38 cellular contexts compared by ENCODE assay signal in the genomic region with DNA sequence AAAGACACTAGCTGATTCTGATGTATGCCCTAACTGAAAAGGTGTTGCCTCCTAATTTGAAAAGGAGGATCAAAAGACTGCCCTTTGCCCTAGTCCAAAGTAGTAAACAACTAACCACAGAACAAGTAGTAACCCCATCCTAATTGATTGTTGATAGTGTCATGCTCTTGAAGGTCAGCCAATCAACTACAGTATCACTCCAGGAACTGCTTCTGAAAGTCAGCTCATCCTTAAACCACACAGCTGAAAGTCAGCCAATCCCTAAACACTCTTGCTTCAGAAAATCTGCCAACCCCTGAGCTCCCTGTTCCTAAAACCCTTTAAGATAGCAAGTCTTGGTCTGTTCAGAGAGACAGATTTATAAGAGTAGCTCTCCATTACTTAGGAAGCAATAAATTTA. TPM values are rescaled to one million over a fixed set of nuclear protein-coding genes. Genes with fewer than 3 reads are reported as not detected.
"Had no signal": no experiment of that assay in that cellular context is flagged by ENCODE, and none has a peak within 500 bp of the region (broad histone marks: within the 10 kb centered on the region; RNA-seq: fewer than 3 reads in every experiment).

No MANE protein-coding gene starts in this region.

- H3K27ac Mint-ChIP-seq: activated B cell treated with CpG ODN at 0.5 μM for 24 hours; activated CD4-positive, alpha-beta memory T cell treated with anti-CD3 and anti-CD28 coated beads for 36 hours; activated CD4-positive, alpha-beta T cell treated with anti-CD3 and anti-CD28 coated beads for 36 hours; activated CD8-positive, alpha-beta T cell treated with anti-CD3 and anti-CD28 coated beads for 36 hours; activated naive CD4-positive, alpha-beta T cell treated with anti-CD3 and anti-CD28 coated beads for 36 hours; activated naive CD4-positive, alpha-beta T cell treated with anti-CD3 and anti-CD28 coated beads, Interleukin-2, amount 50 U/mL, for 72 hours; activated naive CD8-positive, alpha-beta T cell treated with anti-CD3 and anti-CD28 coated beads for 36 hours; activated T-cell treated with anti-CD3 and anti-CD28 coated beads, Interleukin-2, amount 50 U/mL, for 72 hours; activated T-helper 1 cell treated with anti-CD3 and anti-CD28 coated beads, Interleukin-12 subunit alpha, Interleukin-12 subunit beta, Interleukin-2, Interleukin-4 antibody, amounts not matched to agents 30 ng/mL and 10 ng/mL and 1 ng/mL, durations not matched to agents 14 hours and 24 hours and 36 hours; activated T-helper 17 cell treated with anti-CD3 and anti-CD28 coated beads, Interleukin-2, amount 50 U/mL, for 72 hours; T-helper 1 cell treated with Interleukin-12 subunit alpha and Interleukin-12 subunit beta and Interleukin-4 antibody, amounts not matched to agents 30 μg/mL and 1 μg/mL, for 36 hours; T-helper 2 cell treated with Interferon-gamma antibody and Interleukin-4, amounts not matched to agents 5 μg/mL and 100 μg/mL, for 36 hours had no signal

- H3K4me1 Mint-ChIP-seq: activated B cell treated with CpG ODN at 0.5 μM for 24 hours; activated CD4-positive, alpha-beta T cell treated with anti-CD3 and anti-CD28 coated beads for 36 hours; activated T-helper 17 cell treated with anti-CD3 and anti-CD28 coated beads, Interleukin-2, amount 50 U/mL, for 72 hours had no signal

- H3K27me3 ChIP-seq: adrenal gland, body of pancreas, brain microvascular endothelial cell, breast epithelium had no signal

- H3K36me3 ChIP-seq: adrenal gland, brain microvascular endothelial cell, breast epithelium had no signal

- H3K27ac ChIP-seq: adrenal gland, body of pancreas, brain microvascular endothelial cell, breast epithelium, VCaP had no signal

- H3K9me3 Mint-ChIP-seq: activated B cell treated with CpG ODN at 0.5 μM for 24 hours; activated CD4-positive, alpha-beta memory T cell treated with anti-CD3 and anti-CD28 coated beads for 36 hours; activated CD8-positive, alpha-beta T cell treated with anti-CD3 and anti-CD28 coated beads for 36 hours; activated naive CD4-positive, alpha-beta T cell treated with anti-CD3 and anti-CD28 coated beads for 36 hours; activated naive CD4-positive, alpha-beta T cell treated with anti-CD3 and anti-CD28 coated beads, Interleukin-2, amount 50 U/mL, for 72 hours; activated naive CD8-positive, alpha-beta T cell treated with anti-CD3 and anti-CD28 coated beads for 36 hours; activated T-cell treated with anti-CD3 and anti-CD28 coated beads, Interleukin-2, amount 50 U/mL, for 4 hours; activated T-cell treated with anti-CD3 and anti-CD28 coated beads, Interleukin-2, amount 50 U/mL, for 72 hours; activated T-helper 1 cell treated with anti-CD3 and anti-CD28 coated beads, Interleukin-12 subunit alpha, Interleukin-12 subunit beta, Interleukin-2, Interleukin-4 antibody, amounts not matched to agents 30 ng/mL and 10 ng/mL and 1 ng/mL, durations not matched to agents 14 hours and 24 hours and 36 hours; activated T-helper 17 cell treated with anti-CD3 and anti-CD28 coated beads, Interleukin-2, amount 50 U/mL, for 72 hours; T-helper 1 cell treated with Interleukin-12 subunit alpha and Interleukin-12 subunit beta and Interleukin-4 antibody, amounts not matched to agents 30 μg/mL and 1 μg/mL, for 36 hours; T-helper 2 cell treated with Interferon-gamma antibody and Interleukin-4, amounts not matched to agents 5 μg/mL and 100 μg/mL, for 36 hours had no signal

- H3K36me3 Mint-ChIP-seq: activated CD4-positive, alpha-beta memory T cell treated with anti-CD3 and anti-CD28 coated beads for 36 hours; activated naive CD4-positive, alpha-beta T cell treated with anti-CD3 and anti-CD28 coated beads, Interleukin-2, amount 50 U/mL, for 72 hours had no signal

- H3K9me3 ChIP-seq: adrenal gland, body of pancreas, breast epithelium had no signal

- H3K4me3 Mint-ChIP-seq: activated B cell treated with CpG ODN at 0.5 μM for 24 hours; activated CD4-positive, alpha-beta memory T cell treated with anti-CD3 and anti-CD28 coated beads for 36 hours; activated CD4-positive, alpha-beta T cell treated with anti-CD3 and anti-CD28 coated beads for 36 hours; activated CD8-positive, alpha-beta T cell treated with anti-CD3 and anti-CD28 coated beads for 36 hours; activated naive CD4-positive, alpha-beta T cell treated with anti-CD3 and anti-CD28 coated beads for 36 hours; activated naive CD8-positive, alpha-beta T cell treated with anti-CD3 and anti-CD28 coated beads for 36 hours; activated T-cell treated with anti-CD3 and anti-CD28 coated beads, Interleukin-2, amount 50 U/mL, for 4 hours; activated T-cell treated with anti-CD3 and anti-CD28 coated beads, Interleukin-2, amount 50 U/mL, for 72 hours; activated T-helper 1 cell treated with anti-CD3 and anti-CD28 coated beads, Interleukin-12 subunit alpha, Interleukin-12 subunit beta, Interleukin-2, Interleukin-4 antibody, amounts not matched to agents 30 ng/mL and 10 ng/mL and 1 ng/mL, durations not matched to agents 14 hours and 24 hours and 36 hours; activated T-helper 17 cell treated with anti-CD3 and anti-CD28 coated beads, Interleukin-2, amount 50 U/mL, for 72 hours; T-helper 1 cell treated with Interleukin-12 subunit alpha and Interleukin-12 subunit beta and Interleukin-4 antibody, amounts not matched to agents 30 μg/mL and 1 μg/mL, for 36 hours; T-helper 2 cell treated with Interferon-gamma antibody and Interleukin-4, amounts not matched to agents 5 μg/mL and 100 μg/mL, for 36 hours had no signal

- ATAC-seq: activated CD4-positive, alpha-beta T cell treated with anti-CD3 and anti-CD28 coated beads for 36 hours; activated CD8-positive, alpha-beta T cell treated with anti-CD3 and anti-CD28 coated beads for 36 hours; activated naive CD4-positive, alpha-beta T cell treated with anti-CD3 and anti-CD28 coated beads, Interleukin-2, amount 50 U/mL, for 72 hours; activated T-cell treated with anti-CD3 and anti-CD28 coated beads, Interleukin-2, amount 50 U/mL, for 4 hours; activated T-cell treated with anti-CD3 and anti-CD28 coated beads, Interleukin-2, amount 50 U/mL, for 72 hours; activated T-helper 17 cell treated with anti-CD3 and anti-CD28 coated beads, Interleukin-2, amount 50 U/mL, for 72 hours; body of pancreas had no signal

- H3K4me1 ChIP-seq: body of pancreas, breast epithelium had no signal

- H3K27me3 Mint-ChIP-seq: activated CD4-positive, alpha-beta memory T cell treated with anti-CD3 and anti-CD28 coated beads for 36 hours; activated CD4-positive, alpha-beta T cell treated with anti-CD3 and anti-CD28 coated beads for 36 hours; activated CD8-positive, alpha-beta T cell treated with anti-CD3 and anti-CD28 coated beads for 36 hours; activated naive CD8-positive, alpha-beta T cell treated with anti-CD3 and anti-CD28 coated beads for 36 hours; activated T-helper 17 cell treated with anti-CD3 and anti-CD28 coated beads, Interleukin-2, amount 50 U/mL, for 72 hours had no signal

- DNase-seq: activated B cell treated with CpG ODN at 0.5 μM for 24 hours; activated CD4-positive, alpha-beta memory T cell treated with anti-CD3 and anti-CD28 coated beads for 36 hours; activated CD4-positive, alpha-beta T cell treated with anti-CD3 and anti-CD28 coated beads for 1 hour; activated CD4-positive, alpha-beta T cell treated with anti-CD3 and anti-CD28 coated beads for 36 hours; activated CD4-positive, alpha-beta T cell treated with anti-CD3 and anti-CD28 coated beads for 48 hours; activated CD4-positive, alpha-beta T cell treated with anti-CD3 and anti-CD28 coated beads, Interleukin-2, amount 50 U/mL, for 1 hour; activated CD4-positive, alpha-beta T cell treated with anti-CD3 and anti-CD28 coated beads, Interleukin-2, amount 50 U/mL, for 4 hours; activated CD8-positive, alpha-beta memory T cell treated with anti-CD3 and anti-CD28 coated beads, Interleukin-2, amount 50 U/mL, for 4 hours; activated CD8-positive, alpha-beta T cell treated with anti-CD3 and anti-CD28 coated beads for 36 hours; activated effector memory CD4-positive, alpha-beta T cell treated with anti-CD3 and anti-CD28 coated beads, Interleukin-2, amount 50 U/mL, for 16 hours; activated gamma-delta T cell treated with Interleukin-2 at 50 U/mL for 16 hours; activated naive CD4-positive, alpha-beta T cell; activated naive CD4-positive, alpha-beta T cell treated with anti-CD3 and anti-CD28 coated beads for 36 hours; activated naive CD4-positive, alpha-beta T cell treated with anti-CD3 and anti-CD28 coated beads, Interleukin-2, amount 50 U/mL, for 16 hours; activated naive CD8-positive, alpha-beta T cell treated with anti-CD3 and anti-CD28 coated beads for 36 hours; activated T-cell treated with anti-CD3 and anti-CD28 coated beads for 4 hours; activated T-cell treated with anti-CD3 and anti-CD28 coated beads, Interleukin-2, amount 50 U/mL, for 1 hour; activated T-cell treated with anti-CD3 and anti-CD28 coated beads, Interleukin-2, amount 50 U/mL, for 4 hours; activated T-cell treated with anti-CD3 and anti-CD28 coated beads, Interleukin-2, amount 50 U/mL, for 72 hours; adrenal gland; amniotic stem cell; aorta; body of pancreas; brain microvascular endothelial cell; central memory CD4-positive, alpha-beta T cell; T-helper 1 cell; T-helper 2 cell; T-helper 9 cell had no signal

- H3K4me3 ChIP-seq: adrenal gland, body of pancreas, breast epithelium had no signal

RNA-seq across cellular contexts. Expression of gene CPO, which starts 51.6 kb away (rescaled TPM):
- total RNA-seq: activated B cell treated with CpG ODN at 0.5 μM for 24 hours; activated CD4-positive, alpha-beta memory T cell treated with anti-CD3 and anti-CD28 coated beads for 36 hours; activated CD4-positive, alpha-beta T cell treated with anti-CD3 and anti-CD28 coated beads for 36 hours; activated CD8-positive, alpha-beta memory T cell treated with anti-CD3 and anti-CD28 coated beads for 36 hours; activated CD8-positive, alpha-beta T cell treated with anti-CD3 and anti-CD28 coated beads for 36 hours; activated naive CD4-positive, alpha-beta T cell treated with anti-CD3 and anti-CD28 coated beads for 36 hours; activated naive CD4-positive, alpha-beta T cell treated with anti-CD3 and anti-CD28 coated beads, Interleukin-2, amount 50 U/mL, for 72 hours; activated naive CD8-positive, alpha-beta T cell treated with anti-CD3 and anti-CD28 coated beads for 36 hours; activated T-cell treated with anti-CD3 and anti-CD28 coated beads, Interleukin-2, amount 50 U/mL, for 4 hours; activated T-helper 1 cell treated with anti-CD3 and anti-CD28 coated beads, Interleukin-12 subunit alpha, Interleukin-12 subunit beta, Interleukin-2, Interleukin-4 antibody, amounts not matched to agents 30 ng/mL and 10 ng/mL and 1 ng/mL, durations not matched to agents 14 hours and 24 hours and 36 hours; activated T-helper 17 cell treated with anti-CD3 and anti-CD28 coated beads, Interleukin-2, amount 50 U/mL, for 72 hours; astrocyte; body of pancreas; cardiac septum had no signal
